Comparison of ENCODE assay signal across 10 cellular contexts in the genomic region with DNA sequence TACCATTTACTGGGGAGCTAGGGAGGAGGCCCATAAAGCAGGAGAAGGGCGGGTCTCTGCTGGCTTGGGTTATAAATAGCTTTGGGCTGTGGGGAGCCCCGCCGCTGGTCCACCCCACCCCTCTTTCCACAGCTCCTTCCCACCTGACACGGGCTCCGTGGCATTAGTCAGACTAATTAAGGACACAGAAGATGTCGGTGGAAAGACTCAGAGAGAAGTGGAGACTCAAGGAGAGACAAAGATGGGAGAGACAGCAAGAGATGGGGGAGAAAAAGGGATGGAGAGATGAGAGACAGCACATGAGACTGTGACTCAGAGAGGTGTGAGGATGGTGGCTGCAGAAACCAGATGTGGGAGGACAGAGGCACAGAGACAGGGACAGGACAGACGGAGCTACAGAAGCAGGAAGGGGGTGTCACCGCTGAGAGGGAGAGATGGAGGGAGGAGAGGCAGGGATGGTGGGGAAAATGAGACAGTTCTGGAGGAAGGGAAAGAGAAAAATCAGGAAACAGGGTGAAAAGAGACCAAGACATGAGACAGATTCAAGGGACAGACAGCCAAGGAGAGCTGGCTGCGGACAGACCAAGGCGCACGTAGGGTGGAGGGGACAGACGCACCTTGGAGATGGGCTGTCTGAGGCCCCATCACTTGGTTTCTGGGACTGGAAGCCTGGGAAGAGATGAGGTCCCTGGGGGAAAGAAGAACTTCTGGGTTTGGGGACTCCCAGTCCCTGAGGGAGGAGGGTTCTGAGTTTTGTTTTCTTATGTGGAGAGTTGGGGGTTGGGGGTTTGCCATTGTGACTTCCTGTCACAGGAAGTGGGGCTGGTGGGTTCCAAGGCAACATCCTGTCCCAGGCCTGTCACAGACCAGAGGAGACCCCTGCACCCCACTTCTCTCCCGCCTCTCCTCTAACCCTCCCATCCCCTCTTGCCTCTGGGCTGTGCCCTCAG. TPM values are rescaled to one million over a fixed set of nuclear protein-coding genes. Genes with fewer than 3 reads are reported as not detected.
DNase-seq lines count a peak whose midpoint lies in the region; ATAC-seq and TF ChIP-seq lines count a peak whose summit lies in the region.
"Had no signal": no experiment of that assay in that cellular context is flagged by ENCODE, and none has a peak within 500 bp of the region (broad histone marks: within the 10 kb centered on the region; RNA-seq: fewer than 3 reads in every experiment).

No MANE protein-coding gene starts in this region.

- peak overlapping the region; percentile 61 for H3K27ac ChIP-seq in neutrophil

- H3K4me3 Mint-ChIP-seq in Calu3 (ENCODE audit: low read depth, unreplicated experiment), result peak overlapping the region; percentile 17
- peak overlapping the region; percentile 93 for H3K4me3 Mint-ChIP-seq in activated naive CD8-positive, alpha-beta T cell treated with anti-CD3 and anti-CD28 coated beads, Interleukin-2, amount 50 U/mL, for 24 hours

- no peaks in the 10 kb centered on the region for H3K9me3 ChIP-seq in neutrophil

- no peak for TF ChIP-seq POLR2A in erythroblast (IDR thresholded peaks at IDR 0.05; ENCODE audit: low read length)

- no peaks in the 10 kb centered on the region for H3K9me3 Mint-ChIP-seq in Calu3 (ENCODE audit: low read depth, unreplicated experiment)
- H3K9me3 Mint-ChIP-seq in activated naive CD8-positive, alpha-beta T cell treated with anti-CD3 and anti-CD28 coated beads, Interleukin-2, amount 50 U/mL, for 24 hours, result no peaks in the 10 kb centered on the region

- no TSS peak for BruUV-seq in Calu3 (replicated peaks; lab: Mats Ljungman, UMichigan)

- peak; percentile 48 for ATAC-seq in activated naive CD8-positive, alpha-beta T cell treated with anti-CD3 and anti-CD28 coated beads, Interleukin-2, amount 50 U/mL, for 24 hours

- intact Hi-C loops in Calu3 (cut with micrococcal nuclease; ENCODE audit: unreplicated experiment), result loop anchor here (2.0 kb wide), 2 partner anchors 18 to 48 kb away; no protein-coding TSS in a partner anchor

- H3K27ac Mint-ChIP-seq in Calu3 (ENCODE audit: unreplicated experiment), result peak overlapping the region; percentile 45
- H3K27ac Mint-ChIP-seq in activated naive CD8-positive, alpha-beta T cell treated with anti-CD3 and anti-CD28 coated beads, Interleukin-2, amount 50 U/mL, for 24 hours, result peak overlapping the region; percentile 98

- peaks cover 61% of the 10 kb centered on the region for H3K4me1 Mint-ChIP-seq in Calu3 (ENCODE audit: low read depth, unreplicated experiment)
- H3K4me1 Mint-ChIP-seq in activated naive CD8-positive, alpha-beta T cell treated with anti-CD3 and anti-CD28 coated beads, Interleukin-2, amount 50 U/mL, for 24 hours, result peaks cover 71% of the 10 kb centered on the region

- peaks cover 46 to 55% of the 10 kb centered on the region in 2 experiments for H3K4me1 ChIP-seq in neutrophil (ENCODE audit: control insufficient read depth in 1 of 2, insufficient read depth in 1 of 2, low read depth in 1 of 2, low read length in 1 of 2)

- CTCF ChIA-PET in Calu3 (lab: Charles Lee), result interaction anchor here (0.6 to 1.5 kb wide), 7 partner anchors 13 to 1006 kb away, joined by 3 to 12 read pairs (median 4); no protein-coding TSS in a partner anchor

- H3K4me3 ChIP-seq in neutrophil (ENCODE audit: low read depth in 1 of 2, low read length in 1 of 2), result peak overlapping the region in 1 of 2 experiments; percentile 35

- peaks cover 62% of the 10 kb centered on the region for H3K36me3 ChIP-seq in neutrophil

- TF ChIP-seq CTCF in Calu3 (IDR thresholded peaks at IDR 0.05; ENCODE audit: unreplicated experiment) (no peak), neutrophil (IDR thresholded peaks at IDR 0.05) (no peak)

- H3K36me3 Mint-ChIP-seq in Calu3 (ENCODE audit: insufficient read depth, unreplicated experiment), result peaks cover 59% of the 10 kb centered on the region
- H3K36me3 Mint-ChIP-seq in activated naive CD8-positive, alpha-beta T cell treated with anti-CD3 and anti-CD28 coated beads, Interleukin-2, amount 50 U/mL, for 24 hours (ENCODE audit: low read depth), result peaks cover 48% of the 10 kb centered on the region

- no peaks in the 10 kb centered on the region for H3K27me3 ChIP-seq in neutrophil

- DNase-seq in Calu3 (no peak), erythroblast (lab: John Stamatoyannopoulos, UW) (no peak), epidermal melanocyte (ENCODE audit: insufficient read length, low spot score) (no peak), nucleus accumbens (lab: John Stamatoyannopoulos, UW) (no peak), NCI-H446 treated with DMSO at 0.1 percent for 48 hours (lab: John Stamatoyannopoulos, UW) (no peak)
- DNase-seq in activated naive CD8-positive, alpha-beta T cell treated with anti-CD3 and anti-CD28 coated beads, Interleukin-2, amount 50 U/mL, for 24 hours, result peak; percentile 71

- H3K27me3 Mint-ChIP-seq in Calu3 (ENCODE audit: unreplicated experiment), result peaks cover 11% of the 10 kb centered on the region
- peaks cover 2% of the 10 kb centered on the region for H3K27me3 Mint-ChIP-seq in activated naive CD8-positive, alpha-beta T cell treated with anti-CD3 and anti-CD28 coated beads, Interleukin-2, amount 50 U/mL, for 24 hours

TF ChIP-seq in PFSK-1, 5 proteins besides CTCF, POLR2A, EP300 and RAD21:
- TF ChIP-seq FOXP2 (optimal IDR thresholded peaks at IDR 0.05; ENCODE audit: borderline replicate concordance, extremely low read depth, extremely low read length, insufficient read depth) (no peak), POLR2AphosphoS5 (IDR thresholded peaks at IDR 0.05; ENCODE audit: low read depth, low read length) (0 out of 2 replicates have a peak, but pooled peaks have one; percentile 22), SIN3A (IDR thresholded peaks at IDR 0.05; ENCODE audit: borderline replicate concordance, insufficient read depth, low read length) (no peak)
- TF ChIP-seq, protein P1, sequence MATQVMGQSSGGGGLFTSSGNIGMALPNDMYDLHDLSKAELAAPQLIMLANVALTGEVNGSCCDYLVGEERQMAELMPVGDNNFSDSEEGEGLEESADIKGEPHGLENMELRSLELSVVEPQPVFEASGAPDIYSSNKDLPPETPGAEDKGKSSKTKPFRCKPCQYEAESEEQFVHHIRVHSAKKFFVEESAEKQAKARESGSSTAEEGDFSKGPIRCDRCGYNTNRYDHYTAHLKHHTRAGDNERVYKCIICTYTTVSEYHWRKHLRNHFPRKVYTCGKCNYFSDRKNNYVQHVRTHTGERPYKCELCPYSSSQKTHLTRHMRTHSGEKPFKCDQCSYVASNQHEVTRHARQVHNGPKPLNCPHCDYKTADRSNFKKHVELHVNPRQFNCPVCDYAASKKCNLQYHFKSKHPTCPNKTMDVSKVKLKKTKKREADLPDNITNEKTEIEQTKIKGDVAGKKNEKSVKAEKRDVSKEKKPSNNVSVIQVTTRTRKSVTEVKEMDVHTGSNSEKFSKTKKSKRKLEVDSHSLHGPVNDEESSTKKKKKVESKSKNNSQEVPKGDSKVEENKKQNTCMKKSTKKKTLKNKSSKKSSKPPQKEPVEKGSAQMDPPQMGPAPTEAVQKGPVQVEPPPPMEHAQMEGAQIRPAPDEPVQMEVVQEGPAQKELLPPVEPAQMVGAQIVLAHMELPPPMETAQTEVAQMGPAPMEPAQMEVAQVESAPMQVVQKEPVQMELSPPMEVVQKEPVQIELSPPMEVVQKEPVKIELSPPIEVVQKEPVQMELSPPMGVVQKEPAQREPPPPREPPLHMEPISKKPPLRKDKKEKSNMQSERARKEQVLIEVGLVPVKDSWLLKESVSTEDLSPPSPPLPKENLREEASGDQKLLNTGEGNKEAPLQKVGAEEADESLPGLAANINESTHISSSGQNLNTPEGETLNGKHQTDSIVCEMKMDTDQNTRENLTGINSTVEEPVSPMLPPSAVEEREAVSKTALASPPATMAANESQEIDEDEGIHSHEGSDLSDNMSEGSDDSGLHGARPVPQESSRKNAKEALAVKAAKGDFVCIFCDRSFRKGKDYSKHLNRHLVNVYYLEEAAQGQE (IDR thresholded peaks at IDR 0.05; ENCODE audit: insufficient read depth in 1 of 2, low read depth in 2 of 2, low read length in 2 of 2), result no peak

RNA-seq across cellular contexts. Expression of a gene that starts 4.1 kb away (rescaled TPM):
- total RNA-seq in Calu3 (2022), result 122 and 163 TPM in 2 replicates
- polyA plus RNA-seq in PFSK-1 (2012; ENCODE audit: insufficient read length, low read depth), result 134 TPM

RNA-seq across cellular contexts. Expression of a gene that starts 10.0 kb away (rescaled TPM):
- 0.45 and 0.59 TPM in 2 replicates for total RNA-seq in Calu3 (2022)
- polyA plus RNA-seq in PFSK-1 (2012; ENCODE audit: insufficient read length, low read depth), result 0.84 TPM
- total RNA-seq: frontal cortex, NCI-H460 had no signal

RNA-seq across cellular contexts. Expression of a gene that starts 27.0 kb away (rescaled TPM):
- total RNA-seq in Calu3 (2022), result 2,051 and 2,220 TPM in 2 replicates
- 5,052 TPM for polyA plus RNA-seq in PFSK-1 (2012; ENCODE audit: insufficient read length, low read depth)

RNA-seq across cellular contexts. Expression of a gene that starts 41.2 kb away (rescaled TPM):
- 0.21 and 0.29 TPM in 2 replicates for total RNA-seq in Calu3 (2022)
- polyA plus RNA-seq in PFSK-1 (2012; ENCODE audit: insufficient read length, low read depth), result 1.1 TPM
- total RNA-seq: frontal cortex, NCI-H460 had no signal

RNA-seq across cellular contexts. Expression of a gene that starts 42.2 kb away (rescaled TPM):
- not detected in 2 replicates for total RNA-seq in Calu3 (2022)
- not detected for polyA plus RNA-seq in PFSK-1 (2012; ENCODE audit: insufficient read length, low read depth)
- total RNA-seq: frontal cortex, NCI-H460 had no signal
